8 cellular contexts compared by ENCODE assay signal in the genomic region with DNA sequence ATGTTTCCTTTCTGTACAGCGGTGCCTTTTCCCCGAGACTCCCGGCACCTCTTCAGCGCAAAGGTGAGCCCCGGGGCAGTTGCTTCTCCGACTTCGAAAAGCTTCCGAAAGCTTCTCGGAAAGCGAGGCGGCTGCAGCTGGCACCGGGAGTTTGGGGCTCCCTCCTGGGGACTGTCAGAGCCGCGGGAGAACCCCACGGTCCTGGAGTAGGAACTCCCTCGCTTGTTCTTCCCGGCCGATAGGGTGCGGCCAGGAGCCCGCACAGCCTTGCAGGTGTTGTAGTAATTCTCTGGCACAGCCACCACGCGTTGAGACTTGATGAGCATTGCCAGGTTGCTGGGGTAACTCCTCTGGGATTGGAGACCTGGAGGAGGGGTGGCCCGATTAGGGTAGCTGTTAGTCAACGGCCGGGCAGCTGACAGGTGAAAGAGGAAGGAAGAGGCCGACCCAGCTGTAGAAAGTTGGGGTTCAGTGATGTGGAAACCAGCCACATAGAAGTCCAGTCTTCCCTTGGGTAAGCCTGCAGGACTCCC. TPM values are rescaled to one million over a fixed set of nuclear protein-coding genes. Genes with fewer than 3 reads are reported as not detected.
A peak's percentile ranks its signal among the peaks of the same experiment; 100 is the strongest.
DNase-seq lines count a peak whose midpoint lies in the region; ATAC-seq and TF ChIP-seq lines count a peak whose summit lies in the region.

No MANE protein-coding gene starts in this region.

- H3K4me1 ChIP-seq in right atrium auricular region = peaks cover 0 to 19% of the 10 kb centered on the region in 2 donors
- no peaks in the 10 kb centered on the region for H3K4me1 ChIP-seq in prostate gland (replicated peaks)

- peaks cover 11% of the 10 kb centered on the region for H3K36me3 ChIP-seq in right atrium auricular region
- H3K36me3 ChIP-seq in prostate gland = peaks cover 0 to 2% of the 10 kb centered on the region in 2 donors

- WGBS in prostate gland = 1% methylated on average over 26 of the region's 26 CpGs

- peaks cover 16% of the 10 kb centered on the region for H3K4me1 Mint-ChIP-seq in activated naive CD8-positive, alpha-beta T cell treated with anti-CD3 and anti-CD28 coated beads, Interleukin-2, amount 10 ng/mL, durations not matched to agents 7 days and 5 days

- H3K27me3 ChIP-seq in right atrium auricular region (no peaks in the 10 kb centered on the region), prostate gland (replicated peaks; ENCODE audit: insufficient read depth) (no peaks in the 10 kb centered on the region)

- intact Hi-C loops in prostate gland (cut with DNase I) = loop anchor here (5.0 kb wide), 1 partner anchor 106 kb away; the partner anchor contains the start of gene DEK

- peak in 1 of 2 donors; percentile 37 for TF ChIP-seq CTCF in right atrium auricular region (IDR thresholded peaks at IDR 0.05)
- peak in 3 of 4 experiments; percentile 10 to 46 (median 31) for TF ChIP-seq CTCF in prostate gland (IDR thresholded peaks at IDR 0.05)

- peak; percentile 28 for TF ChIP-seq POLR2A in prostate gland (IDR thresholded peaks at IDR 0.05)

- H3K27me3 Mint-ChIP-seq in activated naive CD8-positive, alpha-beta T cell treated with anti-CD3 and anti-CD28 coated beads, Interleukin-2, amount 10 ng/mL, durations not matched to agents 7 days and 5 days = no peaks in the 10 kb centered on the region

- H3K4me3 ChIP-seq in GM08714 (ENCODE audit: low read length) = peak overlapping the region; percentile 89
- H3K4me3 ChIP-seq in right atrium auricular region = peak overlapping the region; percentile 94 to 97
- peak overlapping the region; percentile 86 to 90 for H3K4me3 ChIP-seq in prostate gland

- no peaks in the 10 kb centered on the region for H3K9me3 Mint-ChIP-seq in activated naive CD8-positive, alpha-beta T cell treated with anti-CD3 and anti-CD28 coated beads, Interleukin-2, amount 10 ng/mL, durations not matched to agents 7 days and 5 days

- peak overlapping the region; percentile 80 to 83 for H3K27ac ChIP-seq in right atrium auricular region
- peak overlapping the region; percentile 82 to 84 for H3K27ac ChIP-seq in prostate gland

- H3K9me3 ChIP-seq in right atrium auricular region (no peaks in the 10 kb centered on the region), prostate gland (no peaks in the 10 kb centered on the region)

- POLR2A ChIA-PET in activated naive CD8-positive, alpha-beta T cell treated with anti-CD3 and anti-CD28 coated beads, Interleukin-2, amount 10 ng/mL, durations not matched to agents 7 days and 5 days (lab: Charles Lee) = no interaction called here

- peaks cover 9% of the 10 kb centered on the region for H3K36me3 Mint-ChIP-seq in activated naive CD8-positive, alpha-beta T cell treated with anti-CD3 and anti-CD28 coated beads, Interleukin-2, amount 10 ng/mL, durations not matched to agents 7 days and 5 days

- DNase-seq in HCEC 1CT = peak; percentile 47
- DNase-seq in LoVo (ENCODE audit: low spot score) = peak; percentile 88
- DNase-seq in SHP77 (lab: John Stamatoyannopoulos, UW) = peak; percentile 56 to 67
- DNase-seq in activated naive CD8-positive, alpha-beta T cell treated with anti-CD3 and anti-CD28 coated beads, Interleukin-2, amount 10 ng/mL, durations not matched to agents 7 days and 5 days = peak; percentile 63
- peak; percentile 62 for DNase-seq in right atrium auricular region (ENCODE audit: low spot score)
- peak; percentile 73 for DNase-seq in prostate gland (ENCODE audit: low spot score)
- no peak for DNase-seq in cortex of kidney (lab: John Stamatoyannopoulos, UW)

- peak overlapping the region; percentile 96 for H3K27ac Mint-ChIP-seq in activated naive CD8-positive, alpha-beta T cell treated with anti-CD3 and anti-CD28 coated beads, Interleukin-2, amount 10 ng/mL, durations not matched to agents 7 days and 5 days

- ATAC-seq in activated naive CD8-positive, alpha-beta T cell treated with anti-CD3 and anti-CD28 coated beads, Interleukin-2, amount 10 ng/mL, durations not matched to agents 7 days and 5 days (ENCODE audit: low read depth) = peak; percentile 9

- peak overlapping the region; percentile 98 for H3K4me3 Mint-ChIP-seq in activated naive CD8-positive, alpha-beta T cell treated with anti-CD3 and anti-CD28 coated beads, Interleukin-2, amount 10 ng/mL, durations not matched to agents 7 days and 5 days

RNA-seq across cellular contexts. Expression of gene KDM1B, which starts 0.7 kb away (rescaled TPM):
- 10 to 100 TPM in 1 of 2 experiments, 1 to 10 TPM in 1; 9.7 to 10.2 TPM for total RNA-seq in activated naive CD8-positive, alpha-beta T cell treated with anti-CD3 and anti-CD28 coated beads, Interleukin-2, amount 10 ng/mL, durations not matched to agents 7 days and 5 days
- total RNA-seq in right atrium auricular region (10 to 100 TPM in 1 of 2 donors, 1 to 10 TPM in 1; 8.7 to 15.5 TPM), prostate gland (10 to 100 TPM; 11.0 to 31.8 TPM)

RNA-seq across cellular contexts. Expression of gene TPMT, which starts 1.1 kb away (rescaled TPM):
- 1 to 10 TPM; 5.3 to 6.9 TPM for total RNA-seq in activated naive CD8-positive, alpha-beta T cell treated with anti-CD3 and anti-CD28 coated beads, Interleukin-2, amount 10 ng/mL, durations not matched to agents 7 days and 5 days
- total RNA-seq in right atrium auricular region (10 to 100 TPM in 1 of 2 donors, 1 to 10 TPM in 1; 9.0 to 18.4 TPM), prostate gland (10 to 100 TPM; 19.4 to 21.4 TPM)

RNA-seq across cellular contexts. Expression of gene NHLRC1, which starts 33.5 kb away (rescaled TPM):
- total RNA-seq in activated naive CD8-positive, alpha-beta T cell treated with anti-CD3 and anti-CD28 coated beads, Interleukin-2, amount 10 ng/mL, durations not matched to agents 7 days and 5 days = under 1 TPM; 0.64 to 0.99 TPM
- 1 to 10 TPM; 1.8 to 2.4 TPM for total RNA-seq in right atrium auricular region
- total RNA-seq in prostate gland = 1 to 10 TPM; 2.7 to 4.8 TPM
